15 cellular contexts compared by ENCODE assay signal in genomic region chr10:49634053-49634660, GRCh38. TPM values are rescaled to one million over a fixed set of nuclear protein-coding genes. Genes with fewer than 3 reads are reported as not detected.
"Had no signal": no experiment of that assay in that cellular context is flagged by ENCODE, and none has a peak within 500 bp of the region (broad histone marks: within the 10 kb centered on the region; RNA-seq: fewer than 3 reads in every experiment).

No MANE protein-coding gene starts in this region.

- DNase-seq: activated CD4-positive, alpha-beta T cell treated with anti-CD3 and anti-CD28 coated beads, Interleukin-2, amount 10 ng/mL, durations not matched to agents 24 days and 14 days; activated naive CD4-positive, alpha-beta T cell treated with anti-CD3 and anti-CD28 coated beads, Interleukin-2, amount 10 ng/mL, durations not matched to agents 7 days and 5 days; mucosa of descending colon; naive thymus-derived CD4-positive, alpha-beta T cell; retina; stimulated activated naive CD8-positive, alpha-beta T cell treated with anti-CD3 and anti-CD28 coated beads, Interleukin-15, amount 100 ng/mL, for 72 hours; T-helper 2 cell; testis had no signal

- H3K27me3 ChIP-seq: testis had no signal

- H3K9me3 ChIP-seq: left lung, mucosa of descending colon, testis had no signal

- ATAC-seq: esophagus mucosa; left lung; naive thymus-derived CD4-positive, alpha-beta T cell; stimulated activated naive CD8-positive, alpha-beta T cell treated with anti-CD3 and anti-CD28 coated beads, Interleukin-15, amount 100 ng/mL, for 72 hours had no signal

- H3K4me3 Mint-ChIP-seq: activated CD4-positive, alpha-beta T cell treated with anti-CD3 and anti-CD28 coated beads, Interleukin-2, amount 10 ng/mL, durations not matched to agents 24 days and 14 days; activated naive CD4-positive, alpha-beta T cell treated with anti-CD3 and anti-CD28 coated beads, Interleukin-2, amount 10 ng/mL, durations not matched to agents 7 days and 5 days; activated T-helper 1 cell treated with anti-CD3 and anti-CD28 coated beads, Interleukin-12 subunit alpha, Interleukin-12 subunit beta, Interleukin-2, Interleukin-4 antibody, amounts not matched to agents 30 ng/mL and 10 ng/mL and 1 ng/mL, durations not matched to agents 14 hours and 24 hours and 36 hours; naive thymus-derived CD4-positive, alpha-beta T cell; stimulated activated naive CD8-positive, alpha-beta T cell treated with anti-CD3 and anti-CD28 coated beads, Interleukin-15, amount 100 ng/mL, for 72 hours had no signal

- H3K9me3 Mint-ChIP-seq: activated CD4-positive, alpha-beta T cell treated with anti-CD3 and anti-CD28 coated beads, Interleukin-2, amount 10 ng/mL, durations not matched to agents 24 days and 14 days; activated naive CD4-positive, alpha-beta T cell treated with anti-CD3 and anti-CD28 coated beads, Interleukin-2, amount 10 ng/mL, durations not matched to agents 7 days and 5 days; activated T-helper 1 cell treated with anti-CD3 and anti-CD28 coated beads, Interleukin-12 subunit alpha, Interleukin-12 subunit beta, Interleukin-2, Interleukin-4 antibody, amounts not matched to agents 30 ng/mL and 10 ng/mL and 1 ng/mL, durations not matched to agents 14 hours and 24 hours and 36 hours; stimulated activated naive CD8-positive, alpha-beta T cell treated with anti-CD3 and anti-CD28 coated beads, Interleukin-15, amount 100 ng/mL, for 72 hours had no signal

- H3K27ac Mint-ChIP-seq: activated CD4-positive, alpha-beta T cell treated with anti-CD3 and anti-CD28 coated beads, Interleukin-2, amount 10 ng/mL, durations not matched to agents 24 days and 14 days; activated naive CD4-positive, alpha-beta T cell treated with anti-CD3 and anti-CD28 coated beads, Interleukin-2, amount 10 ng/mL, durations not matched to agents 7 days and 5 days; activated T-helper 1 cell treated with anti-CD3 and anti-CD28 coated beads, Interleukin-12 subunit alpha, Interleukin-12 subunit beta, Interleukin-2, Interleukin-4 antibody, amounts not matched to agents 30 ng/mL and 10 ng/mL and 1 ng/mL, durations not matched to agents 14 hours and 24 hours and 36 hours; naive thymus-derived CD4-positive, alpha-beta T cell; stimulated activated naive CD8-positive, alpha-beta T cell treated with anti-CD3 and anti-CD28 coated beads, Interleukin-15, amount 100 ng/mL, for 72 hours had no signal

- H3K36me3 Mint-ChIP-seq: activated naive CD4-positive, alpha-beta T cell treated with anti-CD3 and anti-CD28 coated beads, Interleukin-2, amount 10 ng/mL, durations not matched to agents 7 days and 5 days; naive thymus-derived CD4-positive, alpha-beta T cell had no signal

- H3K36me3 ChIP-seq: left lung had no signal

- H3K4me3 ChIP-seq: left lung, mucosa of descending colon, skin epidermis, testis had no signal

- H3K27ac ChIP-seq: left lung, skin epidermis, testis had no signal

- H3K4me1 ChIP-seq: left lung, testis had no signal

- H3K4me1 Mint-ChIP-seq: activated CD4-positive, alpha-beta T cell treated with anti-CD3 and anti-CD28 coated beads, Interleukin-2, amount 10 ng/mL, durations not matched to agents 24 days and 14 days; activated naive CD4-positive, alpha-beta T cell treated with anti-CD3 and anti-CD28 coated beads, Interleukin-2, amount 10 ng/mL, durations not matched to agents 7 days and 5 days; naive thymus-derived CD4-positive, alpha-beta T cell; stimulated activated naive CD8-positive, alpha-beta T cell treated with anti-CD3 and anti-CD28 coated beads, Interleukin-15, amount 100 ng/mL, for 72 hours had no signal

RNA-seq across cellular contexts. Expression of gene CHAT, which starts 20.3 kb away (rescaled TPM):
- total RNA-seq: activated CD4-positive, alpha-beta T cell treated with anti-CD3 and anti-CD28 coated beads, Interleukin-2, amount 10 ng/mL, durations not matched to agents 24 days and 14 days; activated CD8-positive, alpha-beta memory T cell treated with anti-CD3 and anti-CD28 coated beads for 36 hours; esophagus mucosa; left lung; naive thymus-derived CD4-positive, alpha-beta T cell; urinary bladder had no signal
- polyA plus RNA-seq: keratinocyte; naive thymus-derived CD4-positive, alpha-beta T cell had no signal

RNA-seq across cellular contexts. Expression of gene SLC18A3, which starts 24.0 kb away (rescaled TPM):
- total RNA-seq: activated CD4-positive, alpha-beta T cell treated with anti-CD3 and anti-CD28 coated beads, Interleukin-2, amount 10 ng/mL, durations not matched to agents 24 days and 14 days; activated CD8-positive, alpha-beta memory T cell treated with anti-CD3 and anti-CD28 coated beads for 36 hours; activated T-helper 1 cell treated with anti-CD3 and anti-CD28 coated beads, Interleukin-12 subunit alpha, Interleukin-12 subunit beta, Interleukin-2, Interleukin-4 antibody, amounts not matched to agents 30 ng/mL and 10 ng/mL and 1 ng/mL, durations not matched to agents 14 hours and 24 hours and 36 hours; esophagus mucosa; left lung; naive thymus-derived CD4-positive, alpha-beta T cell; testis had no signal
- polyA plus RNA-seq: keratinocyte; naive thymus-derived CD4-positive, alpha-beta T cell had no signal

RNA-seq across cellular contexts. Expression of gene C10orf53, which starts 45.3 kb away (rescaled TPM):
- total RNA-seq: activated CD4-positive, alpha-beta T cell treated with anti-CD3 and anti-CD28 coated beads, Interleukin-2, amount 10 ng/mL, durations not matched to agents 24 days and 14 days; activated CD8-positive, alpha-beta memory T cell treated with anti-CD3 and anti-CD28 coated beads for 36 hours; activated T-helper 1 cell treated with anti-CD3 and anti-CD28 coated beads, Interleukin-12 subunit alpha, Interleukin-12 subunit beta, Interleukin-2, Interleukin-4 antibody, amounts not matched to agents 30 ng/mL and 10 ng/mL and 1 ng/mL, durations not matched to agents 14 hours and 24 hours and 36 hours; esophagus mucosa; left lung; mucosa of descending colon; naive thymus-derived CD4-positive, alpha-beta T cell; urinary bladder had no signal
- polyA plus RNA-seq: keratinocyte; naive thymus-derived CD4-positive, alpha-beta T cell; urinary bladder had no signal
